In genomic region chr1:225981714-225982113, GRCh38 we compare ENCODE assay signal across 25 cellular contexts. TPM values are rescaled to one million over a fixed set of nuclear protein-coding genes. Genes with fewer than 3 reads are reported as not detected.
"Had no signal": no experiment of that assay in that cellular context is flagged by ENCODE, and none has a peak within 500 bp of the region (broad histone marks: within the 10 kb centered on the region; RNA-seq: fewer than 3 reads in every experiment).

No MANE protein-coding gene starts in this region.

- H3K27ac ChIP-seq: esophagus muscularis mucosa, left lung, upper lobe of right lung had no signal

- DNase-seq: activated CD4-positive, alpha-beta T cell treated with anti-CD3 and anti-CD28 coated beads for 4 hours; activated CD4-positive, alpha-beta T cell treated with anti-CD3 and anti-CD28 coated beads, Interleukin-2, amount 50 U/mL, for 48 hours; activated gamma-delta T cell treated with Interleukin-2 at 50 U/mL for 16 hours; activated naive CD4-positive, alpha-beta T cell treated with anti-CD3 and anti-CD28 coated beads, Interleukin-2, amount 50 U/mL, for 16 hours; amygdala; caudate nucleus; foreskin melanocyte; glutamatergic neuron; mucosa of descending colon; small intestine; stimulated activated CD4-positive, alpha-beta T cell treated with anti-CD3 and anti-CD28 coated beads, Interleukin-4, amount 100 ng/mL, for 24 hours; stimulated activated naive CD8-positive, alpha-beta T cell treated with anti-CD3 and anti-CD28 coated beads, Interleukin-15, amount 100 ng/mL, for 72 hours; substantia nigra; SW 1271; T1000; upper lobe of right lung had no signal

- H3K27me3 ChIP-seq: esophagus muscularis mucosa, left lung, upper lobe of right lung had no signal

- ATAC-seq: left lung; mucosa of descending colon; sciatic nerve; stimulated activated effector memory CD8-positive, alpha-beta T cell treated with anti-CD3 and anti-CD28 coated beads, Interleukin-12 subunit alpha, Interleukin-12 subunit beta, amount 100 ng/mL, for 72 hours; stimulated activated naive CD8-positive, alpha-beta T cell treated with anti-CD3 and anti-CD28 coated beads, Interleukin-15, amount 100 ng/mL, for 72 hours; upper lobe of right lung had no signal

- H3K27ac Mint-ChIP-seq: nephron; stimulated activated effector memory CD8-positive, alpha-beta T cell treated with anti-CD3 and anti-CD28 coated beads, Interleukin-12 subunit alpha, Interleukin-12 subunit beta, amount 100 ng/mL, for 72 hours; T-helper 1 cell treated with Interleukin-12 subunit alpha and Interleukin-12 subunit beta and Interleukin-4 antibody, amounts not matched to agents 30 μg/mL and 1 μg/mL, for 36 hours had no signal

- H3K9me3 ChIP-seq: esophagus muscularis mucosa, mucosa of descending colon, upper lobe of right lung had no signal

- FAIRE-seq: islet of Langerhans, small intestine had no signal

- H3K4me3 ChIP-seq: esophagus muscularis mucosa, left lung, lung, mucosa of descending colon, upper lobe of right lung had no signal

- H3K9me3 Mint-ChIP-seq: stimulated activated effector memory CD8-positive, alpha-beta T cell treated with anti-CD3 and anti-CD28 coated beads, Interleukin-12 subunit alpha, Interleukin-12 subunit beta, amount 100 ng/mL, for 72 hours had no signal

- H3K4me1 ChIP-seq: esophagus muscularis mucosa, left lung, upper lobe of right lung had no signal

- H3K4me3 Mint-ChIP-seq: nephron; stimulated activated effector memory CD8-positive, alpha-beta T cell treated with anti-CD3 and anti-CD28 coated beads, Interleukin-12 subunit alpha, Interleukin-12 subunit beta, amount 100 ng/mL, for 72 hours; stimulated activated naive CD8-positive, alpha-beta T cell treated with anti-CD3 and anti-CD28 coated beads, Interleukin-15, amount 100 ng/mL, for 72 hours; T-helper 1 cell treated with Interleukin-12 subunit alpha and Interleukin-12 subunit beta and Interleukin-4 antibody, amounts not matched to agents 30 μg/mL and 1 μg/mL, for 36 hours had no signal

- H3K27me3 Mint-ChIP-seq: stimulated activated naive CD8-positive, alpha-beta T cell treated with anti-CD3 and anti-CD28 coated beads, Interleukin-15, amount 100 ng/mL, for 72 hours had no signal

RNA-seq across cellular contexts. Expression of gene LEFTY2, which starts 40.7 kb away (rescaled TPM):
- total RNA-seq: osteoblast had no signal
